In genomic region chr19:5561559-5561958, GRCh38 we compare ENCODE assay signal across 1 cellular context.
TF ChIP-seq lines count a peak whose summit lies in the region.

No MANE protein-coding gene starts in this region.

TF ChIP-seq in endothelial cell of umbilical vein, 7 proteins besides CTCF, POLR2A, EP300 and RAD21 (continued from another document):
- no peak for TF ChIP-seq MYC (IDR thresholded peaks at IDR 0.05; ENCODE audit: low read depth, low read length)
- TF ChIP-seq EZH2 (IDR thresholded peaks at IDR 0.05; ENCODE audit: borderline replicate concordance, low read depth, low read length, severe bottlenecking): no peak
- no peak for TF ChIP-seq FOS (IDR thresholded peaks at IDR 0.05; ENCODE audit: borderline replicate concordance, insufficient read depth, low read length)
